Comparison of ENCODE assay signal across 29 cellular contexts in genomic region chrX:153030801-153031200, GRCh38. TPM values are rescaled to one million over a fixed set of nuclear protein-coding genes. Genes with fewer than 3 reads are reported as not detected.
"Had no signal": no experiment of that assay in that cellular context is flagged by ENCODE, and none has a peak within 500 bp of the region (broad histone marks: within the 10 kb centered on the region; RNA-seq: fewer than 3 reads in every experiment).

No MANE protein-coding gene starts in this region.

- H3K36me3 ChIP-seq: esophagus squamous epithelium, gastrocnemius medialis, heart right ventricle, left lung, lower lobe of right lung had no signal

- H3K27ac Mint-ChIP-seq: endodermal cell, mesothelial cell of epicardium, naive B cell had no signal

- DNase-seq: effector CD8-positive, alpha-beta T cell; effector memory CD8-positive, alpha-beta T cell; endodermal cell; erythroblast; esophagus squamous epithelium; foreskin fibroblast; foreskin melanocyte; gastrocnemius medialis; glutamatergic neuron; head of caudate nucleus; heart right ventricle; hippocampal formation; left cardiac atrium; left lung; left ventricle myocardium superior; lower lobe of right lung; mesenchymal stem cell; mucosa of descending colon; naive B cell had no signal

- H3K4me3 ChIP-seq: coronary artery, esophagus squamous epithelium, gastrocnemius medialis, heart right ventricle, left lung, lower lobe of right lung, mucosa of descending colon had no signal

- H3K27me3 ChIP-seq: esophagus squamous epithelium, gastrocnemius medialis, left lung had no signal

- ATAC-seq: effector memory CD8-positive, alpha-beta T cell; esophagus mucosa; gastrocnemius medialis; heart right ventricle; left cardiac atrium; left lung; left ventricle myocardium superior; lower lobe of right lung; mucosa of descending colon had no signal

- H3K9me3 Mint-ChIP-seq: effector memory CD8-positive, alpha-beta T cell had no signal

- H3K4me3 Mint-ChIP-seq: endodermal cell, mesothelial cell of epicardium had no signal

- H3K4me1 Mint-ChIP-seq: endodermal cell had no signal

- H3K27me3 Mint-ChIP-seq: effector memory CD8-positive, alpha-beta T cell had no signal

- H3K36me3 Mint-ChIP-seq: mesothelial cell of epicardium, naive B cell had no signal

RNA-seq across cellular contexts. Expression of gene PNMA3, which starts 25.5 kb away (rescaled TPM):
- total RNA-seq: dermis microvascular lymphatic vessel endothelial cell, gastrocnemius medialis, lung microvascular endothelial cell had no signal

RNA-seq across cellular contexts. Expression of gene PNMA5, which starts 36.9 kb away (rescaled TPM):
- total RNA-seq: dermis microvascular lymphatic vessel endothelial cell, esophagus mucosa, esophagus squamous epithelium, gastrocnemius medialis, glomerular endothelial cell, heart right ventricle, kidney epithelial cell, left lung, left ventricle myocardium superior, lower leg skin, lung microvascular endothelial cell, mesenteric fat pad, mesothelial cell of epicardium, mucosa of descending colon, myocyte had no signal
